In the genomic region with DNA sequence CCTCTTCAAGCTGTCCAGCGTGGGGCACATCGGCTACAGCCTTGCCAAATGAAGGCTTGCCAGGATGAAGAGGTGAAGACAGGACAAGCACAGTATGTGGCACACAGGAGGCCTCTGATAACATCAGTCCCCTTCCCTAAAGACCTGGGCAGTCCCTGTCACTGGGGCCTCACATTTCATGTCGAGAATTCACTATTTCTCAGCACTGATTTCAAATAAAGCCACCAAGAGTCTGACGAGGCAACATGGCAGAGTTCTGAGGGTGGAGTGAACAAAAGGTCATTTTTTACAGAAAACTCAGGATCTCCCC, we compare ENCODE assay signal across 23 cellular contexts. TPM values are rescaled to one million over a fixed set of nuclear protein-coding genes. Genes with fewer than 3 reads are reported as not detected.
DNase-seq lines count a peak whose midpoint lies in the region; ATAC-seq, FAIRE-seq and TF ChIP-seq lines count a peak whose summit lies in the region.
"Had no signal": no experiment of that assay in that cellular context is flagged by ENCODE, and none has a peak within 500 bp of the region (broad histone marks: within the 10 kb centered on the region; RNA-seq: fewer than 3 reads in every experiment).

No MANE protein-coding gene starts in this region.

- DNase-seq in Right ventricle myocardium superior = peak; percentile 45
- DNase-seq in left ventricle myocardium superior = no peak
- peak; percentile 13 to 86 for DNase-seq in lower leg skin (ENCODE audit: low spot score in 2 of 2)
- DNase-seq in stimulated activated CD8-positive, alpha-beta memory T cell treated with anti-CD3 and anti-CD28 coated beads, Interleukin-4, amount 100 ng/mL, for 48 hours = peak; percentile 14
- DNase-seq in GM19239 (ENCODE audit: insufficient read length, low spot score) = no peak
- DNase-seq in NOMO-1 treated with dmso at 0.1 percent for 144 hours (lab: John Stamatoyannopoulos, UW; ENCODE audit: unreplicated experiment) = no peak
- no peak for DNase-seq in NCI-H774 (lab: John Stamatoyannopoulos, UW)
- DNase-seq: CD4-positive, CD25-positive, alpha-beta regulatory T cell; DMS79; KBM-7; MV-4-11; NCI-H1417; NCI-H1930; NCI-H446; NCI-H69; NK-92 treated with Interleukin-12 subunit alpha and Interleukin-12 subunit beta, amount 100 ng/mL, for 24 hours; OCI-M1; RPMI8226 had no signal

- no peak for FAIRE-seq in GM19239 (lab: Jason Lieb, UNC)
- FAIRE-seq: G401.6, GM18507 had no signal

- no peak for TF ChIP-seq POLR2A in lower leg skin (IDR thresholded peaks at IDR 0.05)

- no peak overlapping the region for H3K4me3 ChIP-seq in lower leg skin (ENCODE audit: low read depth, poor library complexity, severe bottlenecking)
- H3K4me3 ChIP-seq: GM23248 had no signal

- intact Hi-C loops in Right ventricle myocardium superior (cut with DNase I) = no loop called here
- intact Hi-C loops in left ventricle myocardium superior (cut with micrococcal nuclease) = no loop called here
- intact Hi-C loops in lower leg skin (cut with DNase I; ENCODE audit: low total_unique reads) = no loop called here

- ATAC-seq in Right ventricle myocardium superior (ENCODE audit: poor library complexity) (no peak), left ventricle myocardium superior (no peak)
- ATAC-seq: HCT116 had no signal

- 0 out of 2 replicates have a peak overlapping the region, but pooled peaks have one; percentile 1 for H3K27ac ChIP-seq in VCaP
- H3K27ac ChIP-seq: GM23248 had no signal

- TF ChIP-seq CTCF in VCaP (conservative IDR thresholded peaks at IDR 0.05) (no peak), lower leg skin (IDR thresholded peaks at IDR 0.05) (no peak)

- WGBS in lower leg skin, 2 donors = 68% methylated on average over 4 of the region's 4 CpGs

RNA-seq across cellular contexts. Expression of a gene that starts 7.7 kb away (rescaled TPM):
- total RNA-seq in Right ventricle myocardium superior = not detected
- not detected for total RNA-seq in left ventricle myocardium superior
- total RNA-seq in lower leg skin = 100 to 1,000 TPM in 1 of 4 donors, 10 to 100 TPM in 3; 50.5 to 118 (median 61.8) TPM
- total RNA-seq: CD4-positive, CD25-positive, alpha-beta regulatory T cell; GM23248 had no signal

RNA-seq across cellular contexts. Expression of a gene that starts 30.2 kb away (rescaled TPM):
- total RNA-seq in Right ventricle myocardium superior (2.7 TPM), left ventricle myocardium superior (3.6 TPM), lower leg skin (1 to 10 TPM in 3 of 4 donors, under 1 TPM in 1; 0.55 to 4.1 (median 2.0) TPM)

Comparison
In these comparisons a context has a peak if more than half of its experiments do, and no peak if none do; other contexts are left out.
1. DNase-seq: peak in Right ventricle myocardium superior (single experiment), lower leg skin (2 of 2) and stimulated activated CD8-positive, alpha-beta memory T cell treated with anti-CD3 and anti-CD28 coated beads, Interleukin-4, amount 100 ng/mL, for 48 hours (single experiment); none in left ventricle myocardium superior (single experiment), GM19239 (single experiment), NOMO-1 treated with dmso at 0.1 percent for 144 hours (single experiment) and NCI-H774 (single experiment).
2. RNA of a gene that starts 7.7 kb away (total RNA-seq): 50.5 to 118 TPM in lower leg skin; not detected in left ventricle myocardium superior (single experiment) and not detected in Right ventricle myocardium superior (single experiment); every median in the first group is over 10 times any median in the second.